Comparison of ENCODE assay signal across 8 cellular contexts in the genomic region with DNA sequence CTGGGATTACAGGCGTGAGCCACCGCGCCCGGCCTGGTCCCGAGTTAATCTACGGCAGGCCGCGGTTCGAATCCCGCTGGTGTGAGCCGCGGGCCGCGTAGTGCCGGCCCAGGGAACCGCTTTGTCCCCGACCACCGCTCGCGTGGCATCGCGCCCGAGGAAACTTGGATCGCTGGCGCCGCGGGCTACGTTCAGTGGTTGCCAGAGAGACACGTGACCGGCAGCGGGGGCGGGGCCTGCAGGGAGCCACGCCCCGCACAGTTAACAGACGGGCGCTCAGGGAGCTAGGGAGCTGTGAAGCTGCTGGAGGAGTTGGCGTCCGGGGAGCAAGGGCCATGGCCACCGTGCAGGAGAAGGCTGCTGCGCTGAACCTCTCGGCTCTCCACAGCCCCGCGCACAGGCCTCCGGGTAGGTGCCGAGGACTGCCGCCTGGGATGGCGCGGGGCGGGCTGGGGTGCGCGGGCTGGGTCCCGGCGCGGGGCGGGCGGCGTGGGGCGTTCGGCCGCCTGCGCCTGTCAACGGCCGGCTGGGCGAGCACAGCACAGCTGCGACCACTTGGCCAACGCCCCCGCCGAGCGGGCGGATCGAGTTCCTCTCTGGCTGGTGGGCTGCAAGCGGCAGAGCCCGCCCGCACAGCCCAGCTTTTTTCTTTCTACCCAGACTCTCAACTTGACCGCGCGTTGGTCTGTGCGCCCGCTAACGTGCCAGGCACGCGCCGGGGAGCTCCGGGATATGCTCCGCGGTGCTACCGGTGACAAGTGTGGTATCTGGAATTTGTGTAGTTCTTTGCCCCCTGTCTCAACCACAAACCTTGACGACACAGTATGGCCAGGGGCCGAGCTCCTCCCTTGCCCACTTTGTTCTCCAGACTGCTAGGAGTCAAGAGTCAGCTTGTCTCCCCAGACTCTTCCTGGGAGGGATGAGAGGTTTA. TPM values are rescaled to one million over a fixed set of nuclear protein-coding genes. Genes with fewer than 3 reads are reported as not detected.
A peak's percentile ranks its signal among the peaks of the same experiment; 100 is the strongest.
DNase-seq lines count a peak whose midpoint lies in the region; ATAC-seq and TF ChIP-seq lines count a peak whose summit lies in the region.

A gene (plus strand): TSS at position 258 of the 931 bp plus-strand sequence. CDS start 78 bp downstream, at position 336.

- peak within 1 kb of the TSS; percentile 81 for H3K4me2 ChIP-seq in hepatocyte

- ATAC-seq in T-helper 17 cell = peak; percentile 81

- CTCF ChIA-PET in GM10248 (lab: Yijun Ruan, JAX) = interaction anchor here (0.6 to 2.3 kb wide), 5 partner anchors 9 to 49 kb away, joined by 3 to 9 read pairs (median 5); no protein-coding TSS in a partner anchor

- H3K27ac Mint-ChIP-seq in T-helper 17 cell = no peak within 1 kb of the TSS

- TF ChIP-seq CTCF in GM10248 (IDR thresholded peaks at IDR 0.05; ENCODE audit: control extremely low read depth, extremely low read depth, low read depth, missing control alignments) (no peak), HFF-Myc (IDR thresholded peaks at IDR 0.05; ENCODE audit: low read depth, low read length, missing control alignments) (no peak), ascending aorta (IDR thresholded peaks at IDR 0.05) (no peak), hepatocyte (IDR thresholded peaks at IDR 0.05; ENCODE audit: poor library complexity) (no peak)

- no peaks in the 10 kb centered on the region for H4K20me1 ChIP-seq in hepatocyte (ENCODE audit: insufficient read depth, poor library complexity, severe bottlenecking)

- H3K4me1 Mint-ChIP-seq in T-helper 17 cell = peaks cover 17% of the 10 kb centered on the region

- peak within 1 kb of the TSS; percentile 88 for H3K4me3 Mint-ChIP-seq in T-helper 17 cell

- peak within 1 kb of the TSS in 1 of 2 donors; percentile 49 for H3K27ac ChIP-seq in ascending aorta
- peak within 1 kb of the TSS; percentile 75 for H3K27ac ChIP-seq in hepatocyte
- no peak within 1 kb of the TSS for H3K27ac ChIP-seq in urinary bladder (ENCODE audit: low read depth)

- DNase-seq in GM10248 (ENCODE audit: extremely low spot score) = peak; percentile 88
- DNase-seq in HFF-Myc (ENCODE audit: extremely low read depth, low read depth) = peak; percentile 72
- DNase-seq in NCI-H1417 (lab: John Stamatoyannopoulos, UW) = peak; percentile 94 to 97 (median 95)
- peak; percentile 56 to 61 (median 57) for DNase-seq in T-helper 17 cell
- DNase-seq in ascending aorta (ENCODE audit: low spot score in 2 of 2) = peak; percentile 55 to 91
- DNase-seq in hepatocyte (ENCODE audit: low spot score) = peak; percentile 93
- peak; percentile 88 for DNase-seq in putamen (ENCODE audit: low spot score)

- POLR2A ChIA-PET in GM10248 (lab: Yijun Ruan, JAX) = interaction anchor here (1.1 kb wide), 1 partner anchor 24 kb away, joined by 4 read pairs; a partner anchor contains a TSS

- H3K9me3 ChIP-seq in T-helper 17 cell (ENCODE audit: control insufficient read depth, low read length, poor library complexity, severe bottlenecking) (no peaks in the 10 kb centered on the region), ascending aorta (no peaks in the 10 kb centered on the region), hepatocyte (ENCODE audit: low read depth) (no peaks in the 10 kb centered on the region)

- 11% methylated on average over 55 of the region's 89 CpGs for WGBS in hepatocyte (ENCODE audit: low lambda C conversion rate, missing lambda C conversion rate)
- WGBS in urinary bladder = 3% methylated on average over 89 of the region's 89 CpGs

- H3K4me3 ChIP-seq in HFF-Myc (replicated peaks; ENCODE audit: low read depth, low read length) = peak within 1 kb of the TSS; percentile 66
- H3K4me3 ChIP-seq in ascending aorta = peak within 1 kb of the TSS; percentile 77 to 81
- peak within 1 kb of the TSS; percentile 61 for H3K4me3 ChIP-seq in hepatocyte
- peak within 1 kb of the TSS; percentile 82 for H3K4me3 ChIP-seq in urinary bladder (ENCODE audit: low read depth, low read length)

- H3K36me3 ChIP-seq in ascending aorta (no peaks in the 10 kb centered on the region), hepatocyte (replicated peaks; ENCODE audit: insufficient read depth, low read depth) (no peaks in the 10 kb centered on the region), urinary bladder (ENCODE audit: insufficient read depth) (no peaks in the 10 kb centered on the region)

- no peaks in the 10 kb centered on the region for H3K36me3 Mint-ChIP-seq in T-helper 17 cell (ENCODE audit: low read depth)

- H3K27me3 ChIP-seq in ascending aorta (no peaks in the 10 kb centered on the region), hepatocyte (no peaks in the 10 kb centered on the region)

- H3K4me1 ChIP-seq in ascending aorta (peaks cover 0 to 2% of the 10 kb centered on the region in 2 donors), hepatocyte (ENCODE audit: insufficient read depth) (peaks cover 4% of the 10 kb centered on the region), urinary bladder (ENCODE audit: insufficient read depth) (no peaks in the 10 kb centered on the region)

- peaks cover 13% of the 10 kb centered on the region for H3K79me2 ChIP-seq in hepatocyte

- H3K9me2 ChIP-seq in hepatocyte (replicated peaks; ENCODE audit: insufficient read depth) = no peaks in the 10 kb centered on the region

- peaks cover 37% of the 10 kb centered on the region for H3K27me3 Mint-ChIP-seq in T-helper 17 cell

- intact Hi-C loops in ascending aorta (cut with DNase I) = loop anchor here (1.0 kb wide), 1 partner anchor 23 kb away; a partner anchor contains a TSS

- peak within 1 kb of the TSS; percentile 89 for H2AFZ ChIP-seq in hepatocyte

RNA-seq across cellular contexts. Expression of the gene that starts here (rescaled TPM):
- total RNA-seq in T-helper 17 cell (under 1 TPM; 0.47 to 0.70 TPM), ascending aorta (not detected), hepatocyte (21.3 and 21.5 TPM in 2 replicates), urinary bladder (10.5 TPM)
- polyA plus RNA-seq in hepatocyte (12.1 and 12.5 TPM in 2 replicates), urinary bladder (1.3 TPM)

Comparison
In these comparisons a context has a peak if more than half of its experiments do, and no peak if none do; other contexts are left out.
1. Peak in DNase-seq and ATAC-seq in T-helper 17 cell; RNA of the gene not detected or under 1 TPM.
2. Peak in DNase-seq and H3K4me3 ChIP-seq in ascending aorta; RNA of the gene not detected or under 1 TPM.